Comparison of ENCODE assay signal across 23 cellular contexts in genomic region chr1:179889619-179890018, GRCh38.
"Had no signal": no experiment of that assay in that cellular context is flagged by ENCODE, and none has a peak within 500 bp of the region (broad histone marks: within the 10 kb centered on the region; RNA-seq: fewer than 3 reads in every experiment).

No MANE protein-coding gene starts in this region.

- H3K4me3 Mint-ChIP-seq: mesothelial cell of epicardium; naive thymus-derived CD4-positive, alpha-beta T cell; nephron; neural progenitor cell; stimulated activated naive CD8-positive, alpha-beta T cell treated with anti-CD3 and anti-CD28 coated beads, Interleukin-15, amount 100 ng/mL, for 72 hours had no signal

- H3K27me3 Mint-ChIP-seq: naive thymus-derived CD4-positive, alpha-beta T cell; progenitor cell of endocrine pancreas; stimulated activated naive CD8-positive, alpha-beta T cell treated with anti-CD3 and anti-CD28 coated beads, Interleukin-15, amount 100 ng/mL, for 72 hours had no signal

- H3K9me3 Mint-ChIP-seq: mesothelial cell of epicardium; naive thymus-derived CD4-positive, alpha-beta T cell; nephron; neural progenitor cell; stimulated activated naive CD8-positive, alpha-beta T cell treated with anti-CD3 and anti-CD28 coated beads, Interleukin-15, amount 100 ng/mL, for 72 hours had no signal

- ATAC-seq: heart right ventricle; left cardiac atrium; left lung; mucosa of descending colon; naive thymus-derived CD4-positive, alpha-beta T cell; right lobe of liver; stimulated activated naive CD8-positive, alpha-beta T cell treated with anti-CD3 and anti-CD28 coated beads, Interleukin-15, amount 100 ng/mL, for 72 hours had no signal

- H3K27ac Mint-ChIP-seq: mesothelial cell of epicardium; nephron; neural progenitor cell; progenitor cell of endocrine pancreas; stimulated activated naive CD8-positive, alpha-beta T cell treated with anti-CD3 and anti-CD28 coated beads, Interleukin-15, amount 100 ng/mL, for 72 hours had no signal

- DNase-seq: dermis blood vessel endothelial cell; effector memory CD4-positive, alpha-beta T cell; esophagus squamous epithelium; foreskin melanocyte; glutamatergic neuron; heart right ventricle; hippocampal formation; left cardiac atrium; left lung; mesenchymal stem cell; mucosa of descending colon; naive thymus-derived CD4-positive, alpha-beta T cell; right lobe of liver; small intestine; stimulated activated CD4-positive, alpha-beta T cell treated with anti-CD3 and anti-CD28 coated beads, Interleukin-15, amount 100 ng/mL, for 24 hours; stimulated activated CD4-positive, alpha-beta T cell treated with anti-CD3 and anti-CD28 coated beads, Interleukin-2, amount 100 ng/mL, for 48 hours; stimulated activated naive CD4-positive, alpha-beta T cell; stimulated activated naive CD8-positive, alpha-beta T cell treated with anti-CD3 and anti-CD28 coated beads, Interleukin-15, amount 100 ng/mL, for 72 hours; trophoblast cell had no signal
